In the genomic region with DNA sequence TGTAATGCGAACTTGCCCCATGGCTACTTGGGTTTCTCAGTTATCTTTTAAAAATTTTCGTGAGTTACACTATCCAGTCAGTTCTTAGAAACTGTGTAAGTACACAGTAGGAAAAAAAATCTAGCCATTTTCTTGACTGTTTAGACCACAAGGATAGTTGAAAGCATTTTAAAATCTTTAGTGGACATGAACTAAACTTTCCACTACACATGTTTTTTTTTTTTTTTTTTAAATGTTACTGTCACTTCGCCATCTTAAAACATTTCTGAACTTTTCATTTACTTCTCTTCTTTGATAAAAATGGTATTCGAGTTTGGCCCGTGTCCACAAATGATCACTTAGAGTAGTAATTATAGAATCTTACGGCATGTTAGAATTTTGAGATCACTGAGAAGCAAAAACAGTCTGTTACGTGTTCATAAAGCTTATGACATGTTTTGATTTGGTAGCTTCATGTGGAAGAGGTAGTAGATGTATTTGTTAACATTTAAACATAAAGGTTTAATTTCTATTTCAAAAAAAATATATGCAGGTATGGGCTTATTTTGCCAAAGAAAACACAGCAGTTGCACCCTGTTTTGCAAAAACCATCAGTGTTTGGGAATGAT, we compare ENCODE assay signal across 8 cellular contexts. TPM values are rescaled to one million over a fixed set of nuclear protein-coding genes. Genes with fewer than 3 reads are reported as not detected.
A peak's percentile ranks its signal among the peaks of the same experiment; 100 is the strongest.
DNase-seq lines count a peak whose midpoint lies in the region; ATAC-seq and TF ChIP-seq lines count a peak whose summit lies in the region.

No MANE protein-coding gene starts in this region.

- no peaks in the 10 kb centered on the region for H3K9me3 Mint-ChIP-seq in CD4-positive, alpha-beta T cell
- no peaks in the 10 kb centered on the region for H3K9me3 Mint-ChIP-seq in nephron progenitor cell

- H3K4me1 Mint-ChIP-seq in CD4-positive, alpha-beta T cell (ENCODE audit: low read depth) = peaks cover 48% of the 10 kb centered on the region
- H3K4me1 Mint-ChIP-seq in nephron progenitor cell = peaks cover 29% of the 10 kb centered on the region

- H3K4me3 Mint-ChIP-seq in CD4-positive, alpha-beta T cell = peak overlapping the region; percentile 97
- peak overlapping the region; percentile 95 for H3K4me3 Mint-ChIP-seq in nephron progenitor cell

- POLR2A ChIA-PET in CD4-positive, alpha-beta T cell (lab: Charles Lee) = interaction anchor here (0.6 to 1.6 kb wide), 5 partner anchors 10 to 824 kb away, joined by 3 to 5 read pairs (median 4); a partner anchor contains a TSS

- DNase-seq in CD4-positive, alpha-beta T cell = no peak
- peak; percentile 42 for DNase-seq in NAMALWA (ENCODE audit: low spot score)
- no peak for DNase-seq in effector memory CD4-positive, alpha-beta T cell
- DNase-seq in nephron progenitor cell = no peak
- DNase-seq in anterior cingulate cortex (lab: John Stamatoyannopoulos, UW) = no peak
- DNase-seq in HK-2 (ENCODE audit: unreplicated experiment) = no peak
- DNase-seq in activated gamma-delta T cell (lab: John Stamatoyannopoulos, UW) = no peak
- no peak for DNase-seq in stimulated activated CD8-positive, alpha-beta memory T cell treated with anti-CD3 and anti-CD28 coated beads, Interleukin-4, amount 100 ng/mL, for 48 hours

- TF ChIP-seq CTCF in CD4-positive, alpha-beta T cell (IDR thresholded peaks at IDR 0.05) = no peak
- TF ChIP-seq CTCF in nephron progenitor cell (IDR thresholded peaks at IDR 0.05) = no peak

- peaks cover 9% of the 10 kb centered on the region for H3K4me1 ChIP-seq in effector memory CD4-positive, alpha-beta T cell (ENCODE audit: control insufficient read depth, insufficient read depth, low read length, poor library complexity, severe bottlenecking)

- no peaks in the 10 kb centered on the region for H3K36me3 ChIP-seq in effector memory CD4-positive, alpha-beta T cell (ENCODE audit: control insufficient read depth, insufficient read depth, low read length)

- intact Hi-C loops in CD4-positive, alpha-beta T cell (cut with DNase I, micrococcal nuclease) = loop anchor here in 1 of 2 experiments (5.0 to 10.0 kb wide), 3 partner anchors 260 to 707 kb away; a partner anchor contains a TSS

- CTCF ChIA-PET in CD4-positive, alpha-beta T cell (lab: Charles Lee) = interaction anchor here (0.7 to 2.3 kb wide), 3 partner anchors 13 to 601 kb away, joined by 5 to 12 read pairs (median 10); no protein-coding TSS in a partner anchor

- peaks cover 45% of the 10 kb centered on the region for H3K36me3 Mint-ChIP-seq in CD4-positive, alpha-beta T cell (ENCODE audit: low read depth)
- H3K36me3 Mint-ChIP-seq in nephron progenitor cell (ENCODE audit: low read depth) = peaks cover 32% of the 10 kb centered on the region

- H3K4me3 ChIP-seq in effector memory CD4-positive, alpha-beta T cell (ENCODE audit: insufficient read depth, low read depth, low read length, poor library complexity, severe bottlenecking) = peak overlapping the region; percentile 92

- H3K27ac ChIP-seq in CD4-positive, alpha-beta T cell (ENCODE audit: low read depth, low read length) = peak overlapping the region; percentile 85
- H3K27ac ChIP-seq in effector memory CD4-positive, alpha-beta T cell (ENCODE audit: insufficient read depth, low read length, poor library complexity, severe bottlenecking) = peak overlapping the region; percentile 97

- no peaks in the 10 kb centered on the region for H3K9me3 ChIP-seq in CD4-positive, alpha-beta T cell (ENCODE audit: control insufficient read depth, low read length)
- no peaks in the 10 kb centered on the region for H3K9me3 ChIP-seq in effector memory CD4-positive, alpha-beta T cell (ENCODE audit: control insufficient read depth, low read length)

- no peaks in the 10 kb centered on the region for H3K27me3 Mint-ChIP-seq in CD4-positive, alpha-beta T cell
- peaks cover 3% of the 10 kb centered on the region for H3K27me3 Mint-ChIP-seq in nephron progenitor cell (ENCODE audit: low read depth, poor library complexity)

- no peak for ATAC-seq in CD4-positive, alpha-beta T cell (ENCODE audit: poor library complexity)

- H3K27me3 ChIP-seq in CD4-positive, alpha-beta T cell (ENCODE audit: control insufficient read depth, insufficient read depth, low read length) = no peaks in the 10 kb centered on the region
- H3K27me3 ChIP-seq in effector memory CD4-positive, alpha-beta T cell (replicated peaks; ENCODE audit: control insufficient read depth, insufficient read depth, low read length, poor library complexity, severe bottlenecking) = no peaks in the 10 kb centered on the region

- H3K27ac Mint-ChIP-seq in CD4-positive, alpha-beta T cell = peak overlapping the region; percentile 95
- peak overlapping the region; percentile 100 for H3K27ac Mint-ChIP-seq in nephron progenitor cell

RNA-seq across cellular contexts. Expression of a gene that starts 1.0 kb away (rescaled TPM):
- total RNA-seq in CD4-positive, alpha-beta T cell = 10 to 100 TPM; 23.8 to 25.2 TPM
